In genomic region chr2:109558076-109558882, GRCh38 we compare ENCODE assay signal across 9 cellular contexts. TPM values are rescaled to one million over a fixed set of nuclear protein-coding genes. Genes with fewer than 3 reads are reported as not detected.
DNase-seq lines count a peak whose midpoint lies in the region; ATAC-seq, FAIRE-seq and TF ChIP-seq lines count a peak whose summit lies in the region.
"Had no signal": no experiment of that assay in that cellular context is flagged by ENCODE, and none has a peak within 500 bp of the region (broad histone marks: within the 10 kb centered on the region; RNA-seq: fewer than 3 reads in every experiment).

No MANE protein-coding gene starts in this region.

- H2BK15ac ChIP-seq in H1 (ENCODE audit: low read length) = no peak overlapping the region

- H3K4me3 ChIP-seq in H1 (ENCODE audit: extremely low read depth in 1 of 4, insufficient read depth in 2 of 4, low read depth in 3 of 4, low read length in 4 of 4) (no peak overlapping the region), pancreas (no peak overlapping the region)

- peaks cover 0 to 10% (median under 1%) of the 10 kb centered on the region in 4 experiments; a peak in 2 of 8 replicates for H3K36me3 ChIP-seq in H1 (ENCODE audit: control insufficient read depth in 2 of 4, insufficient read depth in 4 of 4, low read length in 3 of 4)
- H3K36me3 ChIP-seq in pancreas = no peaks in the 10 kb centered on the region

- no peak for TF ChIP-seq POLR2A in H1 (IDR thresholded peaks at IDR 0.05; ENCODE audit: control extremely low read depth in 1 of 2, low read depth in 2 of 2, low read length in 2 of 2)

- no peak overlapping the region for H2BK20ac ChIP-seq in H1 (ENCODE audit: low read length)

- intact Hi-C loops in pancreas (cut with DNase I) = no loop called here

- H3K23me2 ChIP-seq in H1 (ENCODE audit: low read depth, low read length) = no peaks in the 10 kb centered on the region

- H3K4me1 ChIP-seq in H1 (replicated peaks in 1 of 4; ENCODE audit: control insufficient read depth in 3 of 4, insufficient read depth in 4 of 4, low read length in 3 of 4) (no peaks in the 10 kb centered on the region), pancreas (peaks cover 5 to 16% (median 5%) of the 10 kb centered on the region in 3 donors)

- FAIRE-seq in H1 (lab: Jason Lieb, UNC) (no peak), pancreas (lab: Jason Lieb, UNC) (peak; percentile 68)

- no peak for TF ChIP-seq CTCF in H1 (IDR thresholded peaks at IDR 0.05; ENCODE audit: control extremely low read depth in 1 of 3, insufficient read depth in 1 of 3, low read depth in 1 of 3, low read length in 3 of 3)
- TF ChIP-seq CTCF in pancreas (IDR thresholded peaks at IDR 0.05) = no peak

- no peak overlapping the region for H3K23ac ChIP-seq in H1 (ENCODE audit: insufficient read length)

- no peak overlapping the region for H2BK12ac ChIP-seq in H1 (ENCODE audit: low read depth, low read length)

- H4K20me1 ChIP-seq in H1 (replicated peaks in 1 of 2; ENCODE audit: control insufficient read depth in 1 of 2, insufficient read depth in 2 of 2, low read length in 2 of 2) = no peaks in the 10 kb centered on the region

- no peak for TF ChIP-seq RAD21 in H1 (IDR thresholded peaks at IDR 0.05 in 1 of 2, conservative IDR thresholded peaks at IDR 0.05 in 1 of 2; ENCODE audit: low read depth in 2 of 2, low read length in 2 of 2)

- no peak for TF ChIP-seq EP300 in H1 (IDR thresholded peaks at IDR 0.05; ENCODE audit: borderline replicate concordance in 1 of 2, low read depth in 2 of 2, low read length in 2 of 2)

- no peak overlapping the region for H4K5ac ChIP-seq in H1 (ENCODE audit: insufficient read length, low read depth, low read length)

- WGBS in H1 (ENCODE audit: extremely low coverage in 1 of 2, insufficient coverage in 1 of 2, insufficient read length in 1 of 2, insufficient replicate concordance in 2 of 2, low coverage in 1 of 2, low lambda C conversion rate in 2 of 2, missing lambda C conversion rate in 1 of 2), 2 experiments = 89 to 100% methylated on average over 1 to 9 of the region's 9 CpGs
- WGBS in pancreas, 2 donors = 17 to 19% methylated on average over 9 of the region's 9 CpGs

- H3K27me3 ChIP-seq in H1 (replicated peaks in 1 of 4; ENCODE audit: control insufficient read depth in 3 of 4, extremely low read depth in 1 of 4, insufficient read depth in 3 of 4, low read length in 3 of 4) (peaks cover 0 to 1% (median 0%) of the 10 kb centered on the region in 4 experiments; a peak in 1 of 7 replicates), pancreas (no peaks in the 10 kb centered on the region)

- no peaks in the 10 kb centered on the region for H3K79me2 ChIP-seq in H1 (ENCODE audit: control insufficient read depth in 1 of 2, insufficient read depth in 2 of 2, low read length in 2 of 2)

- CTCF ChIA-PET in H1 (lab: Charles Lee; ENCODE audit: partially characterized antibody) = interaction anchor here (1.0 to 7.0 kb wide), 2 partner anchors 11 to 39 kb away, joined by 3 to 50 read pairs; no protein-coding TSS in a partner anchor

- H3K4me2 ChIP-seq in H1 (ENCODE audit: insufficient read depth in 1 of 2, low read depth in 2 of 2, low read length in 2 of 2) = no peak overlapping the region

- H2BK120ac ChIP-seq in H1 (replicated peaks; ENCODE audit: low read depth, low read length) = no peak overlapping the region

- H3K9me3 ChIP-seq in H1 (ENCODE audit: insufficient read depth in 2 of 2, low read depth in 1 of 2, low read length in 1 of 2) = no peaks in the 10 kb centered on the region
- no peaks in the 10 kb centered on the region for H3K9me3 ChIP-seq in pancreas

- no peak overlapping the region for H2BK5ac ChIP-seq in H1 (ENCODE audit: low read depth, low read length)

- H4K91ac ChIP-seq in H1 (replicated peaks; ENCODE audit: insufficient read length, low read length) = no peak overlapping the region

- H4K8ac ChIP-seq in H1 (ENCODE audit: extremely low read depth, insufficient read depth, low read length) = no peak overlapping the region

- H2AK5ac ChIP-seq in H1 (ENCODE audit: low read depth, low read length) = no peak overlapping the region

- ATAC-seq in pancreas (peak; percentile 95 to 99 (median 98)), GM19455 (IDR thresholded peaks at IDR 0.05; ENCODE audit: unreplicated experiment) (no peak), HG03280 (IDR thresholded peaks at IDR 0.05; ENCODE audit: unreplicated experiment) (no peak), HG02763 (IDR thresholded peaks at IDR 0.05; ENCODE audit: unreplicated experiment) (no peak)

- peak; percentile 10 for DNase-seq in GDM1 (lab: John Stamatoyannopoulos, UW)
- DNase-seq in NCI-H510A treated with DMSO at 0.1 percent for 48 hours (lab: John Stamatoyannopoulos, UW) = peak; percentile 42
- no peak for DNase-seq in H1 (ENCODE audit: low read depth in 1 of 2, low spot score in 2 of 2)
- DNase-seq in pancreas = peak in 3 of 6 donors; percentile 54 to 59 (median 59)
- DNase-seq in activated CD8-positive, alpha-beta memory T cell treated with anti-CD3 and anti-CD28 coated beads, Interleukin-2, amount 50 U/mL, for 4 hours = no peak

- no peak overlapping the region for H3K9ac ChIP-seq in H1 (replicated peaks in 1 of 4; ENCODE audit: extremely low read depth in 1 of 4, low read depth in 3 of 4, low read length in 3 of 4)

- no peak overlapping the region for H3K14ac ChIP-seq in H1 (ENCODE audit: insufficient read length)

- no peak overlapping the region for H3K4ac ChIP-seq in H1 (replicated peaks; ENCODE audit: insufficient read length, low read depth, low read length)

- no peaks in the 10 kb centered on the region for H3K79me1 ChIP-seq in H1 (ENCODE audit: low read depth, low read length)

- POLR2A ChIA-PET in H1 (lab: Charles Lee; ENCODE audit: partially characterized antibody) = interaction anchor here (0.9 kb wide), 1 partner anchor 11 kb away, joined by 3 read pairs; no protein-coding TSS in a partner anchor

- H3K27ac ChIP-seq in H1 (ENCODE audit: low read depth, low read length) (no peak overlapping the region), pancreas (peak overlapping the region; percentile 10 to 76 (median 42))

- no peak overlapping the region for H3K56ac ChIP-seq in H1 (replicated peaks; ENCODE audit: insufficient read length, low read depth, low read length)

- no peak overlapping the region for H3K18ac ChIP-seq in H1 (ENCODE audit: extremely low read depth, low read length)

- H2AFZ ChIP-seq in H1 (ENCODE audit: low read length) = no peak overlapping the region

TF ChIP-seq in H1, 55 proteins besides CTCF, POLR2A, EP300 and RAD21:
- no peak for TF ChIP-seq SP1 (IDR thresholded peaks at IDR 0.05; ENCODE audit: low read depth, low read length)
- TF ChIP-seq MAFK (IDR thresholded peaks at IDR 0.05; ENCODE audit: low read depth, low read length) = peak; percentile 46; the same call in 1 of the 2 replicates
- TF ChIP-seq MAX (IDR thresholded peaks at IDR 0.05) = no peak
- peak; percentile 45; the same call in 1 of the 2 replicates for TF ChIP-seq BACH1 (IDR thresholded peaks at IDR 0.05; ENCODE audit: low read length)

RNA-seq across cellular contexts. Expression of gene SEPTIN10, which starts 55.5 kb away (rescaled TPM):
- total RNA-seq in H1 (2021; fragmentation: NEBNext Ultra II Directional; extraction: Animal tissue kit (Norgen Biotek cat#: 25700)) = 93.6 and 101 TPM in 2 replicates
- polyA plus RNA-seq in H1 (2011; rRNA removed) (15.3 and 23.7 TPM in 2 replicates), pancreas (10 to 100 TPM in 1 of 2 donors, 1 to 10 TPM in 1; 7.9 to 13.9 TPM)
- 31.5 TPM for polyA plus RNA-seq in H1 (2011; cell fraction: cytosol; rRNA removed)
- polyA plus RNA-seq in H1 (2011; cell fraction: nucleus; rRNA removed) = 28.8 TPM
- polyA plus RNA-seq in H1 (2012, experiment 1 of 2) = 40.5 to 62.2 TPM (median 55.7 TPM) in 4 replicates
- 5.6 TPM for polyA plus RNA-seq in H1 (2012, experiment 2 of 2)
- 64.6 TPM for polyA plus RNA-seq in H1 (2013, experiment 1 of 2)
- polyA plus RNA-seq in H1 (2013, experiment 2 of 2) = 62.1 TPM
- polyA minus RNA-seq in H1 (2011; rRNA and poly(A)+ RNA removed) = 44.8 and 77.0 TPM in 2 replicates
- polyA minus RNA-seq in H1 (2011; cell fraction: cytosol; rRNA and poly(A)+ RNA removed) = 61.8 TPM
- polyA minus RNA-seq in H1 (2011; cell fraction: nucleus; rRNA and poly(A)+ RNA removed) = 105 TPM
- 10 to 100 TPM; 12.0 to 27.1 (median 17.8) TPM for total RNA-seq in pancreas

RNA-seq across cellular contexts. Expression of gene SOWAHC, which starts 55.9 kb away (rescaled TPM):
- 16.8 and 17.8 TPM in 2 replicates for total RNA-seq in H1 (2021; fragmentation: NEBNext Ultra II Directional; extraction: Animal tissue kit (Norgen Biotek cat#: 25700))
- polyA plus RNA-seq in H1 (2011; rRNA removed) (3.1 and 3.4 TPM in 2 replicates), pancreas (1 to 10 TPM; 1.2 to 3.2 TPM)
- 4.8 TPM for polyA plus RNA-seq in H1 (2011; cell fraction: cytosol; rRNA removed)
- 4.1 TPM for polyA plus RNA-seq in H1 (2011; cell fraction: nucleus; rRNA removed)
- 3.9 to 5.6 TPM (median 5.0 TPM) in 4 replicates for polyA plus RNA-seq in H1 (2012, experiment 1 of 2)
- 1.8 TPM for polyA plus RNA-seq in H1 (2012, experiment 2 of 2)
- 11.9 TPM for polyA plus RNA-seq in H1 (2013, experiment 1 of 2)
- polyA plus RNA-seq in H1 (2013, experiment 2 of 2) = 11.0 TPM
- 3.2 and 4.2 TPM in 2 replicates for polyA minus RNA-seq in H1 (2011; rRNA and poly(A)+ RNA removed)
- polyA minus RNA-seq in H1 (2011; cell fraction: cytosol; rRNA and poly(A)+ RNA removed) = 7.4 TPM
- 11.6 TPM for polyA minus RNA-seq in H1 (2011; cell fraction: nucleus; rRNA and poly(A)+ RNA removed)
- 1 to 10 TPM; 2.6 to 5.3 (median 3.2) TPM for total RNA-seq in pancreas
- polyA plus RNA-seq: IgD-negative memory B cell had no signal

Comparison
In these comparisons a context has a peak if more than half of its experiments do, and no peak if none do; other contexts are left out.
1. DNase-seq: peak in GDM1 (single experiment) and NCI-H510A treated with DMSO at 0.1 percent for 48 hours (single experiment); none in H1 (0 of 2) and activated CD8-positive, alpha-beta memory T cell treated with anti-CD3 and anti-CD28 coated beads, Interleukin-2, amount 50 U/mL, for 4 hours (single experiment).
2. ATAC-seq: peak in pancreas (4 of 4); none in GM19455 (single experiment), HG03280 (single experiment) and HG02763 (single experiment).